Comparison of ENCODE assay signal across 8 cellular contexts in genomic region chrX:19846995-19847790, GRCh38. TPM values are rescaled to one million over a fixed set of nuclear protein-coding genes. Genes with fewer than 3 reads are reported as not detected.
A peak's percentile ranks its signal among the peaks of the same experiment; 100 is the strongest.
DNase-seq lines count a peak whose midpoint lies in the region; ATAC-seq and TF ChIP-seq lines count a peak whose summit lies in the region.

No MANE protein-coding gene starts in this region.

- TF ChIP-seq CTCF in Calu3 (IDR thresholded peaks at IDR 0.05; ENCODE audit: unreplicated experiment) (no peak), HL-60 (IDR thresholded peaks at IDR 0.05; ENCODE audit: insufficient read depth, low read length) (no peak)

- CTCF ChIA-PET in Calu3 (lab: Charles Lee) = interaction anchor here (0.6 kb wide), 1 partner anchor 176 kb away, joined by 3 read pairs; no protein-coding TSS in a partner anchor

- no TSS peak for BruUV-seq in Calu3 (replicated peaks; lab: Mats Ljungman, UMichigan)

- intact Hi-C loops in Calu3 (cut with micrococcal nuclease; ENCODE audit: unreplicated experiment) = loop anchor here (5.0 kb wide), 1 partner anchor 35 kb away; no protein-coding TSS in a partner anchor
- intact Hi-C loops in activated CD4-positive, alpha-beta T cell treated with anti-CD3 and anti-CD28 coated beads, Interleukin-2, amount 10 ng/mL, durations not matched to agents 24 days and 14 days (cut with micrococcal nuclease) = no loop called here
- intact Hi-C loops in left cardiac atrium (cut with DNase I) = no loop called here

- no peak overlapping the region for H3K27ac Mint-ChIP-seq in Calu3 (ENCODE audit: unreplicated experiment)
- H3K27ac Mint-ChIP-seq in activated CD4-positive, alpha-beta T cell treated with anti-CD3 and anti-CD28 coated beads, Interleukin-2, amount 10 ng/mL, durations not matched to agents 24 days and 14 days = peak overlapping the region; percentile 86

- H3K27ac ChIP-seq in HL-60 (replicated peaks) (peak overlapping the region; percentile 60), subcutaneous abdominal adipose tissue (ENCODE audit: low read depth, low read length) (peak overlapping the region; percentile 9)

- H3K4me1 ChIP-seq in subcutaneous abdominal adipose tissue (ENCODE audit: control insufficient read depth in 5 of 5, insufficient read depth in 5 of 5, low read length in 5 of 5) = peaks cover 0 to 11% (median 3%) of the 10 kb centered on the region in 5 donors

- DNase-seq in Calu3 (peak; percentile 41), HL-60 (ENCODE audit: low read depth in 1 of 2, low spot score in 1 of 2) (peak in 1 of 2 experiments; percentile 80), left cardiac atrium (peak; percentile 50), NCI-H2029 (lab: John Stamatoyannopoulos, UW) (no peak)
- peak; percentile 62 for DNase-seq in activated CD4-positive, alpha-beta T cell treated with anti-CD3 and anti-CD28 coated beads, Interleukin-2, amount 10 ng/mL, durations not matched to agents 24 days and 14 days

- peak; percentile 76 to 96 for ATAC-seq in left cardiac atrium
- ATAC-seq in GM21447 (IDR thresholded peaks at IDR 0.05; ENCODE audit: unreplicated experiment) = no peak
- no peak for ATAC-seq in GM18868 (IDR thresholded peaks at IDR 0.05; ENCODE audit: unreplicated experiment)

- H3K27me3 ChIP-seq in HL-60 (ENCODE audit: insufficient read depth, poor library complexity, severe bottlenecking) (no peaks in the 10 kb centered on the region), subcutaneous abdominal adipose tissue (ENCODE audit: control insufficient read depth in 5 of 5, insufficient read depth in 4 of 5, low read length in 5 of 5) (peaks cover 0 to 3% (median 0%) of the 10 kb centered on the region in 5 donors)

- no peaks in the 10 kb centered on the region for H3K27me3 Mint-ChIP-seq in Calu3 (ENCODE audit: unreplicated experiment)
- H3K27me3 Mint-ChIP-seq in activated CD4-positive, alpha-beta T cell treated with anti-CD3 and anti-CD28 coated beads, Interleukin-2, amount 10 ng/mL, durations not matched to agents 24 days and 14 days = no peaks in the 10 kb centered on the region

- H3K4me3 ChIP-seq in HL-60 (replicated peaks; ENCODE audit: insufficient read depth, low read length) = no peak overlapping the region
- no peak overlapping the region for H3K4me3 ChIP-seq in subcutaneous abdominal adipose tissue (ENCODE audit: low read depth in 1 of 5, low read length in 5 of 5)

- H3K9me3 Mint-ChIP-seq in Calu3 (ENCODE audit: low read depth, unreplicated experiment) = no peaks in the 10 kb centered on the region
- no peaks in the 10 kb centered on the region for H3K9me3 Mint-ChIP-seq in activated CD4-positive, alpha-beta T cell treated with anti-CD3 and anti-CD28 coated beads, Interleukin-2, amount 10 ng/mL, durations not matched to agents 24 days and 14 days

- no peak overlapping the region for H3K4me3 Mint-ChIP-seq in Calu3 (ENCODE audit: low read depth, unreplicated experiment)
- H3K4me3 Mint-ChIP-seq in activated CD4-positive, alpha-beta T cell treated with anti-CD3 and anti-CD28 coated beads, Interleukin-2, amount 10 ng/mL, durations not matched to agents 24 days and 14 days = peak overlapping the region; percentile 63

- H3K4me1 Mint-ChIP-seq in Calu3 (ENCODE audit: low read depth, unreplicated experiment) = peaks cover 12% of the 10 kb centered on the region
- peaks cover 27% of the 10 kb centered on the region for H3K4me1 Mint-ChIP-seq in activated CD4-positive, alpha-beta T cell treated with anti-CD3 and anti-CD28 coated beads, Interleukin-2, amount 10 ng/mL, durations not matched to agents 24 days and 14 days

- no peaks in the 10 kb centered on the region for H3K36me3 ChIP-seq in subcutaneous abdominal adipose tissue (ENCODE audit: control insufficient read depth in 5 of 5, insufficient read depth in 5 of 5, low read length in 5 of 5)

- H3K9me3 ChIP-seq in subcutaneous abdominal adipose tissue (ENCODE audit: control insufficient read depth in 5 of 5, low read length in 5 of 5) = peaks cover 0 to 5% (median 4%) of the 10 kb centered on the region in 5 donors

- H3K9ac ChIP-seq in subcutaneous abdominal adipose tissue (ENCODE audit: low read length in 5 of 5) = no peak overlapping the region

- H3K36me3 Mint-ChIP-seq in Calu3 (ENCODE audit: insufficient read depth, unreplicated experiment) = no peaks in the 10 kb centered on the region
- H3K36me3 Mint-ChIP-seq in activated CD4-positive, alpha-beta T cell treated with anti-CD3 and anti-CD28 coated beads, Interleukin-2, amount 10 ng/mL, durations not matched to agents 24 days and 14 days (ENCODE audit: low read depth) = peaks cover 2% of the 10 kb centered on the region

RNA-seq across cellular contexts. Expression of gene SH3KBP1, which starts 40.2 kb away (rescaled TPM):
- total RNA-seq in Calu3 (2022) (97.9 and 105 TPM in 2 replicates), left cardiac atrium (10 to 100 TPM; 28.6 to 39.5 TPM)
- 58.4 and 60.6 TPM in 2 replicates for total RNA-seq in activated CD4-positive, alpha-beta T cell treated with anti-CD3 and anti-CD28 coated beads, Interleukin-2, amount 10 ng/mL, durations not matched to agents 24 days and 14 days

Comparison
In these comparisons a context has a peak if more than half of its experiments do, and no peak if none do; other contexts are left out.
1. ATAC-seq: peak in left cardiac atrium (2 of 2); none in GM21447 (single experiment) and GM18868 (single experiment).